In genomic region chr22:22720201-22720723, GRCh38 we compare ENCODE assay signal across 9 cellular contexts.
DNase-seq lines count a peak whose midpoint lies in the region; ATAC-seq, FAIRE-seq and TF ChIP-seq lines count a peak whose summit lies in the region.
"Had no signal": no experiment of that assay in that cellular context is flagged by ENCODE, and none has a peak within 500 bp of the region (broad histone marks: within the 10 kb centered on the region; RNA-seq: fewer than 3 reads in every experiment).

No MANE protein-coding gene starts in this region.

- peak; percentile 38 to 45 for ATAC-seq in CD4-positive, CD25-positive, alpha-beta regulatory T cell (ENCODE audit: low read depth in 2 of 2)
- ATAC-seq in HG03378 (IDR thresholded peaks at IDR 0.05; ENCODE audit: unreplicated experiment) (peak; percentile 42), K562 (peak; percentile 97), left colon (peak; percentile 91)

- H3K27ac ChIP-seq in CD4-positive, CD25-positive, alpha-beta regulatory T cell (ENCODE audit: insufficient read depth, low read length, poor library complexity, severe bottlenecking), result no peak overlapping the region
- H3K27ac ChIP-seq in K562 (ENCODE audit: extremely low read depth, low read depth, low read length), result no peak overlapping the region
- H3K27ac ChIP-seq: SJSA1 had no signal

- H3K36me3 ChIP-seq in CD4-positive, CD25-positive, alpha-beta regulatory T cell (ENCODE audit: control insufficient read depth, insufficient read depth, low read length), result no peaks in the 10 kb centered on the region
- H3K36me3 ChIP-seq in K562 (ENCODE audit: control insufficient read depth, insufficient read depth, low read length), result no peaks in the 10 kb centered on the region
- H3K36me3 ChIP-seq: SJSA1 had no signal

- WGBS in K562 (ENCODE audit: insufficient coverage, low coverage, missing lambda C conversion rate), result 1% methylated on average over 3 of the region's 3 CpGs

- no peak for TF ChIP-seq EP300 in K562 (IDR thresholded peaks at IDR 0.05; ENCODE audit: low read length)

- H3K27me3 Mint-ChIP-seq in CD4-positive, CD25-positive, alpha-beta regulatory T cell, result peaks cover 9% of the 10 kb centered on the region

- H3K9ac ChIP-seq in K562 (ENCODE audit: insufficient read depth in 1 of 2, low read depth in 2 of 2, low read length in 2 of 2), result no peak overlapping the region

- peak overlapping the region in 1 of 3 donors; percentile 38 for H3K27ac Mint-ChIP-seq in CD4-positive, CD25-positive, alpha-beta regulatory T cell

- H3K4me1 Mint-ChIP-seq in CD4-positive, CD25-positive, alpha-beta regulatory T cell, result peaks cover 0 to 15% (median 6%) of the 10 kb centered on the region in 4 donors

- peaks cover 3% of the 10 kb centered on the region for H3K27me3 ChIP-seq in CD4-positive, CD25-positive, alpha-beta regulatory T cell (ENCODE audit: control insufficient read depth, insufficient read depth, low read length)
- peaks cover 0 to 12% of the 10 kb centered on the region in 2 experiments; a peak in 2 of 5 replicates for H3K27me3 ChIP-seq in K562 (ENCODE audit: control insufficient read depth in 2 of 2, insufficient read depth in 2 of 2, low read length in 2 of 2)

- peaks cover 7% of the 10 kb centered on the region for H3K4me1 ChIP-seq in CD4-positive, CD25-positive, alpha-beta regulatory T cell (ENCODE audit: control insufficient read depth, insufficient read depth, low read length, poor library complexity, severe bottlenecking)
- H3K4me1 ChIP-seq in K562 (replicated peaks in 1 of 2; ENCODE audit: control insufficient read depth in 2 of 2, insufficient read depth in 2 of 2, low read length in 2 of 2), result peaks cover 0 to 25% of the 10 kb centered on the region in 2 experiments; a peak in 3 of 5 replicates

- in situ Hi-C loops in K562 (cut with MboI), result no loop called here

- POLR2A ChIA-PET in K562 (lab: Yijun Ruan, JAX), result interaction anchor here (0.6 to 1.8 kb wide), 11 partner anchors 10 to 1091 kb away, joined by 3 to 11 read pairs (median 4); no protein-coding TSS in a partner anchor

- H3K4me3 ChIP-seq in CD4-positive, CD25-positive, alpha-beta regulatory T cell (ENCODE audit: low read depth, low read length), result no peak overlapping the region
- no peak overlapping the region for H3K4me3 ChIP-seq in K562
- H3K4me3 ChIP-seq: SJSA1 had no signal

- H3K4me3 Mint-ChIP-seq in CD4-positive, CD25-positive, alpha-beta regulatory T cell, result no peak overlapping the region

- peak overlapping the region; percentile 38 for H3K4me2 ChIP-seq in K562 (ENCODE audit: insufficient read depth, low read length)

- H3K9me1 ChIP-seq in K562 (ENCODE audit: control insufficient read depth, insufficient read depth, low read length), result peaks cover 3% of the 10 kb centered on the region

- H3K79me2 ChIP-seq in K562 (ENCODE audit: control insufficient read depth, insufficient read depth, low read length), result no peaks in the 10 kb centered on the region

- H3K9me3 ChIP-seq in CD4-positive, CD25-positive, alpha-beta regulatory T cell (ENCODE audit: control insufficient read depth in 2 of 2, low read length in 2 of 2), result no peaks in the 10 kb centered on the region
- H3K9me3 ChIP-seq in K562 (replicated peaks; ENCODE audit: control insufficient read depth, insufficient read depth, low read depth, low read length), result no peaks in the 10 kb centered on the region
- H3K9me3 ChIP-seq: SJSA1 had no signal

- peak; percentile 85 for FAIRE-seq in K562 (lab: Jason Lieb, UNC)

- peak overlapping the region; percentile 65 for H2AFZ ChIP-seq in K562 (ENCODE audit: low read depth, low read length)

- peak in 2 of 3 donors; percentile 32 to 67 for DNase-seq in CD4-positive, CD25-positive, alpha-beta regulatory T cell
- peak; percentile 24 to 52 for DNase-seq in SHP77 (lab: John Stamatoyannopoulos, UW)
- DNase-seq in K562 (ENCODE audit: extremely low read depth in 1 of 4, low spot score in 3 of 4), result peak; percentile 93 to 96 (median 94)
- peak in 1 of 2 donors; percentile 45 for DNase-seq in left colon
- peak; percentile 23 to 25 for DNase-seq in stimulated activated CD8-positive, alpha-beta memory T cell treated with anti-CD3 and anti-CD28 coated beads, Interleukin-7, amount 100 ng/mL, for 48 hours (ENCODE audit: extremely low read depth in 1 of 2, low read depth in 1 of 2)
- DNase-seq in cerebellar nuclear complex (lab: John Stamatoyannopoulos, UW), result no peak

- H4K20me1 ChIP-seq in K562 (replicated peaks; ENCODE audit: control insufficient read depth, insufficient read depth, low read length), result no peaks in the 10 kb centered on the region

- TF ChIP-seq CTCF in K562 (IDR thresholded peaks at IDR 0.05 in 2 of 3, conservative IDR thresholded peaks at IDR 0.05 in 1 of 3; ENCODE audit: insufficient read depth in 2 of 3, low read depth in 1 of 3, low read length in 3 of 3), result no peak

- TF ChIP-seq POLR2A in GM19099 (IDR thresholded peaks at IDR 0.05; ENCODE audit: extremely low read depth, insufficient read length, low read depth) (peak; percentile 66), K562 (conservative IDR thresholded peaks at IDR 0.05) (no peak)

- no peak for TF ChIP-seq RAD21 in K562 (CRISPR knock-in tag; conservative IDR thresholded peaks at IDR 0.05 in 1 of 2, IDR thresholded peaks at IDR 0.05 in 1 of 2)

- intact Hi-C loops in K562 (cut with micrococcal nuclease) (loop anchor here (1.0 to 5.0 kb wide), 9 partner anchors 28 to 513 kb away; no protein-coding TSS in a partner anchor), left colon (cut with DNase I, micrococcal nuclease) (no loop called here)

- no TSS peak for BruUV-seq in K562 (replicated peaks; lab: Mats Ljungman, UMichigan)

- CTCF ChIA-PET in K562 (lab: Yijun Ruan, JAX; ENCODE audit: low intra/inter-chr PET ratio), result interaction anchor here (0.6 to 2.7 kb wide), 33 partner anchors 10 to 351 kb away, joined by 3 to 21 read pairs (median 3); no protein-coding TSS in a partner anchor

- no peaks in the 10 kb centered on the region for H3K36me3 Mint-ChIP-seq in CD4-positive, CD25-positive, alpha-beta regulatory T cell

- H3K9me3 Mint-ChIP-seq in CD4-positive, CD25-positive, alpha-beta regulatory T cell, result no peaks in the 10 kb centered on the region

TF ChIP-seq in K562, 482 proteins besides CTCF, POLR2A, EP300 and RAD21 (continues in another document):
- no peak for TF ChIP-seq POLR2G (IDR thresholded peaks at IDR 0.05; ENCODE audit: low read depth, low read length)
- no peak for TF ChIP-seq ZNF274 (IDR thresholded peaks at IDR 0.05; ENCODE audit: borderline replicate concordance, low read depth, low read length)
- TF ChIP-seq STAT6 (CRISPR knock-in tag; IDR thresholded peaks at IDR 0.05), result peak; percentile 91; the same call in 1 of the 2 replicates
- no peak for TF ChIP-seq NELFE (IDR thresholded peaks at IDR 0.05; ENCODE audit: insufficient read depth, insufficient read length)
- no peak for TF ChIP-seq SNAPC5 (CRISPR knock-in tag; IDR thresholded peaks at IDR 0.05)
- no peak for TF ChIP-seq ATF3 (IDR thresholded peaks at IDR 0.05)
- peak; percentile 78; the same call in 1 of the 2 replicates for TF ChIP-seq ATF3 (CRISPR knock-in tag; conservative IDR thresholded peaks at IDR 0.05)
- TF ChIP-seq JUN (IDR thresholded peaks at IDR 0.05; ENCODE audit: borderline replicate concordance, low read depth, low read length), result no peak
- no peak for TF ChIP-seq JUN (CRISPR knock-in tag; IDR thresholded peaks at IDR 0.05; ENCODE audit: borderline replicate concordance)
- peak; percentile 62 for TF ChIP-seq CREB1 (IDR thresholded peaks at IDR 0.05)
- no peak for TF ChIP-seq CREB1 (CRISPR knock-in tag; IDR thresholded peaks at IDR 0.05)
- TF ChIP-seq ZNF79 (CRISPR knock-in tag; IDR thresholded peaks at IDR 0.05; ENCODE audit: low read depth), result no peak
- TF ChIP-seq HDGF (IDR thresholded peaks at IDR 0.05), result no peak
- TF ChIP-seq, protein P1, sequence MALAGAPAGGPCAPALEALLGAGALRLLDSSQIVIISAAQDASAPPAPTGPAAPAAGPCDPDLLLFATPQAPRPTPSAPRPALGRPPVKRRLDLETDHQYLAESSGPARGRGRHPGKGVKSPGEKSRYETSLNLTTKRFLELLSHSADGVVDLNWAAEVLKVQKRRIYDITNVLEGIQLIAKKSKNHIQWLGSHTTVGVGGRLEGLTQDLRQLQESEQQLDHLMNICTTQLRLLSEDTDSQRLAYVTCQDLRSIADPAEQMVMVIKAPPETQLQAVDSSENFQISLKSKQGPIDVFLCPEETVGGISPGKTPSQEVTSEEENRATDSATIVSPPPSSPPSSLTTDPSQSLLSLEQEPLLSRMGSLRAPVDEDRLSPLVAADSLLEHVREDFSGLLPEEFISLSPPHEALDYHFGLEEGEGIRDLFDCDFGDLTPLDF (CRISPR knock-in tag; IDR thresholded peaks at IDR 0.05), result peak; percentile 84
- TF ChIP-seq CBX3 (IDR thresholded peaks at IDR 0.05; ENCODE audit: borderline replicate concordance in 1 of 2, low read length in 2 of 2), result peak in 1 of 2 experiments; percentile 95; a peak in 2 of 3 replicates
- no peak for TF ChIP-seq RFX1 (IDR thresholded peaks at IDR 0.05)

Comparison
In these comparisons a context has a peak if more than half of its experiments do, and no peak if none do; other contexts are left out.
1. ATAC-seq: peak in every context shown above with its lines; median percentile 97 in K562; 91 in left colon; 42 in HG03378; 42 in CD4-positive, CD25-positive, alpha-beta regulatory T cell.
2. DNase-seq: peak in CD4-positive, CD25-positive, alpha-beta regulatory T cell (2 of 3), SHP77 (2 of 2), K562 (4 of 4) and stimulated activated CD8-positive, alpha-beta memory T cell treated with anti-CD3 and anti-CD28 coated beads, Interleukin-7, amount 100 ng/mL, for 48 hours (2 of 2); none in cerebellar nuclear complex (0 of 2).